In genomic region chr3:182980204-182981037, GRCh38 we compare ENCODE assay signal across 8 cellular contexts.
DNase-seq lines count a peak whose midpoint lies in the region; ATAC-seq lines count a peak whose summit lies in the region.

Gene DCUN1D1, minus strand, starts transcription at chr3:182980538. Its CDS starts 49 bp downstream, at chr3:182980489.

- no peaks in the 10 kb centered on the region for H3K27me3 ChIP-seq in layer of hippocampus (ENCODE audit: control insufficient read depth, insufficient read depth, low read length)

- ATAC-seq in GM19035 (IDR thresholded peaks at IDR 0.05; ENCODE audit: unreplicated experiment) (peak; percentile 90), HG03280 (IDR thresholded peaks at IDR 0.05; ENCODE audit: unreplicated experiment) (peak; percentile 93)

- DNase-seq in AML-193 (lab: John Stamatoyannopoulos, UW) (peak; percentile 67 to 88), NCI-H510A (lab: John Stamatoyannopoulos, UW) (peak; percentile 74)
- DNase-seq in activated CD4-positive, alpha-beta T cell treated with anti-CD3 and anti-CD28 coated beads for 4 hours: peak; percentile 82 to 83
- DNase-seq in stimulated activated CD4-positive, alpha-beta T cell treated with anti-CD3 and anti-CD28 coated beads, Interleukin-1b, Interleukin-23, amount 100 ng/mL, for 24 hours (ENCODE audit: low read depth in 4 of 4, low spot score in 1 of 4): peak; percentile 74 to 80 (median 78)

- H3K27ac ChIP-seq in cingulate gyrus (ENCODE audit: low read depth, low read length) (peak within 1 kb of the TSS; percentile 94), layer of hippocampus (ENCODE audit: low read depth, low read length) (peak within 1 kb of the TSS; percentile 84)

Comparison
In these comparisons a context has a peak if more than half of its experiments do, and no peak if none do; other contexts are left out.
1. Peak in every context shown above with its lines: DNase-seq, ATAC-seq and H3K27ac ChIP-seq.